ENCODE assay signal across 1 cellular context in genomic region chr6:136471372-136471771, GRCh38.
TF ChIP-seq lines count a peak whose summit lies in the region.

No MANE protein-coding gene starts in this region.

TF ChIP-seq in HEK293, 187 proteins besides CTCF, POLR2A, EP300 and RAD21 (continued from another document):
- TF ChIP-seq ZSCAN5A (tag by site-specific recombination; IDR thresholded peaks at IDR 0.05) (no peak), ZNF280C (tag by site-specific recombination; IDR thresholded peaks at IDR 0.05) (no peak), ZNF423 (tag by site-specific recombination; IDR thresholded peaks at IDR 0.05) (no peak), ZNF394 (tag by site-specific recombination; IDR thresholded peaks at IDR 0.05; ENCODE audit: borderline replicate concordance) (no peak), ZNF24 (tag by site-specific recombination; IDR thresholded peaks at IDR 0.05) (no peak), ZNF585B (tag by site-specific recombination; IDR thresholded peaks at IDR 0.05) (no peak), OSR2 (tag by site-specific recombination; IDR thresholded peaks at IDR 0.05) (no peak)
